8 cellular contexts compared by ENCODE assay signal in genomic region chrX:43836435-43837184, GRCh38. TPM values are rescaled to one million over a fixed set of nuclear protein-coding genes. Genes with fewer than 3 reads are reported as not detected.
DNase-seq lines count a peak whose midpoint lies in the region; ATAC-seq and TF ChIP-seq lines count a peak whose summit lies in the region.

No MANE protein-coding gene starts in this region.

- no peaks in the 10 kb centered on the region for H3K36me3 ChIP-seq in A673 (ENCODE audit: insufficient read depth, low read length, poor library complexity, severe bottlenecking)
- no peaks in the 10 kb centered on the region for H3K36me3 ChIP-seq in tibial artery

- no peak overlapping the region for H3K4me3 Mint-ChIP-seq in activated T-cell treated with anti-CD3 and anti-CD28 coated beads, Interleukin-2, amount 50 U/mL, for 24 hours

- H3K27me3 Mint-ChIP-seq in activated T-cell treated with anti-CD3 and anti-CD28 coated beads, Interleukin-2, amount 50 U/mL, for 24 hours = peaks cover 57% of the 10 kb centered on the region

- H3K27me3 ChIP-seq in A673 (replicated peaks; ENCODE audit: insufficient read depth, low read depth, low read length, poor library complexity) (no peaks in the 10 kb centered on the region), tibial artery (no peaks in the 10 kb centered on the region)

- intact Hi-C loops in A673 (cut with micrococcal nuclease; ENCODE audit: unreplicated experiment) = loop anchor here (2.0 kb wide), 1 partner anchor 102 kb away; no protein-coding TSS in a partner anchor
- intact Hi-C loops in tibial artery (cut with DNase I; ENCODE audit: low total_unique reads) = loop anchor here (5.0 kb wide), 1 partner anchor 106 kb away; no protein-coding TSS in a partner anchor

- in situ Hi-C loops in GM13976 (cut with MboI; ENCODE audit: low sequenced_read_pairs, unreplicated experiment) = no loop called here

- TF ChIP-seq CTCF in A673 (conservative IDR thresholded peaks at IDR 0.05; ENCODE audit: low read depth, low read length) = peak; percentile 74
- peak; percentile 36 for TF ChIP-seq CTCF in GM13976 (IDR thresholded peaks at IDR 0.05; ENCODE audit: borderline replicate concordance, control extremely low read depth, extremely low read depth, insufficient read depth, missing control alignments)
- peak; percentile 34 for TF ChIP-seq CTCF in foreskin fibroblast (IDR thresholded peaks at IDR 0.05; ENCODE audit: low read depth, low read length)
- peak; percentile 52 to 59 for TF ChIP-seq CTCF in tibial artery (IDR thresholded peaks at IDR 0.05)

- H3K4me1 ChIP-seq in A673 (ENCODE audit: insufficient read depth, low read length, poor library complexity, severe bottlenecking) (no peaks in the 10 kb centered on the region), tibial artery (peaks cover 0 to 4% (median 0%) of the 10 kb centered on the region in 4 donors)

- ATAC-seq in GM18519 (IDR thresholded peaks at IDR 0.05; ENCODE audit: low FRiP score, unreplicated experiment) = no peak

- H3K4me1 Mint-ChIP-seq in activated T-cell treated with anti-CD3 and anti-CD28 coated beads, Interleukin-2, amount 50 U/mL, for 24 hours (ENCODE audit: low read depth) = no peaks in the 10 kb centered on the region

- H3K27ac ChIP-seq in A673 (ENCODE audit: low read depth, low read length, poor library complexity, severe bottlenecking) (no peak overlapping the region), tibial artery (no peak overlapping the region)

- no peaks in the 10 kb centered on the region for H3K9me3 Mint-ChIP-seq in activated T-cell treated with anti-CD3 and anti-CD28 coated beads, Interleukin-2, amount 50 U/mL, for 24 hours

- DNase-seq in A673 (ENCODE audit: low spot score) (peak; percentile 48), GM13976 (ENCODE audit: low spot score) (peak; percentile 14), RKO (ENCODE audit: low spot score) (peak; percentile 38), foreskin fibroblast (peak in 1 of 2 donors; percentile 30), tibial artery (no peak)
- DNase-seq in activated T-cell treated with anti-CD3 and anti-CD28 coated beads, Interleukin-2, amount 50 U/mL, for 24 hours = no peak
- DNase-seq in stimulated activated CD4-positive, alpha-beta T cell treated with anti-CD3 and anti-CD28 coated beads, Interleukin-4, amount 100 ng/mL, for 24 hours = no peak

- H3K36me3 Mint-ChIP-seq in activated T-cell treated with anti-CD3 and anti-CD28 coated beads, Interleukin-2, amount 50 U/mL, for 24 hours (ENCODE audit: low read depth) = no peaks in the 10 kb centered on the region

- no peak overlapping the region for H3K4me3 ChIP-seq in A673 (ENCODE audit: low read depth, low read length, poor library complexity, severe bottlenecking)
- H3K4me3 ChIP-seq in foreskin fibroblast (ENCODE audit: low read depth in 1 of 2, low read length in 2 of 2) = no peak overlapping the region
- no peak overlapping the region for H3K4me3 ChIP-seq in tibial artery

- CTCF ChIA-PET in A673 (lab: Charles Lee) = interaction anchor here (1.0 kb wide), 1 partner anchor 22 kb away, joined by 3 read pairs; no protein-coding TSS in a partner anchor

- no peak overlapping the region for H3K27ac Mint-ChIP-seq in activated T-cell treated with anti-CD3 and anti-CD28 coated beads, Interleukin-2, amount 50 U/mL, for 24 hours

- BruUV-seq in A673 (replicated peaks; lab: Mats Ljungman, UMichigan) = no TSS peak

- POLR2A ChIA-PET in A673 (lab: Charles Lee; ENCODE audit: low non-redundant PET) = no interaction called here

- H3K9me3 ChIP-seq in A673 (ENCODE audit: low read depth, low read length, poor library complexity, severe bottlenecking) (peaks cover 3% of the 10 kb centered on the region), tibial artery (peaks cover 0 to 3% (median 3%) of the 10 kb centered on the region in 3 donors)

RNA-seq across cellular contexts. Expression of gene MAOB, which starts 45.6 kb away (rescaled TPM):
- not detected in 2 replicates for total RNA-seq in A673 (2021)

Comparison
In these comparisons a context has a peak if more than half of its experiments do, and no peak if none do; other contexts are left out.
1. DNase-seq: peak in A673 (single experiment), GM13976 (single experiment) and RKO (single experiment); none in tibial artery (0 of 2), activated T-cell treated with anti-CD3 and anti-CD28 coated beads, Interleukin-2, amount 50 U/mL, for 24 hours (single experiment) and stimulated activated CD4-positive, alpha-beta T cell treated with anti-CD3 and anti-CD28 coated beads, Interleukin-4, amount 100 ng/mL, for 24 hours (single experiment).
2. Peak in every context shown above with its lines, with median percentiles within 50 percentile points of each other: CTCF ChIP-seq.